Comparison of ENCODE assay signal across 9 cellular contexts in genomic region chr6:137218473-137218916, GRCh38. TPM values are rescaled to one million over a fixed set of nuclear protein-coding genes. Genes with fewer than 3 reads are reported as not detected.
DNase-seq lines count a peak whose midpoint lies in the region; ATAC-seq and TF ChIP-seq lines count a peak whose summit lies in the region.
"Had no signal": no experiment of that assay in that cellular context is flagged by ENCODE, and none has a peak within 500 bp of the region (broad histone marks: within the 10 kb centered on the region; RNA-seq: fewer than 3 reads in every experiment).

No MANE protein-coding gene starts in this region.

- H3K36me3 ChIP-seq in KOPT-K1 (ENCODE audit: insufficient read depth, low read length) = no peaks in the 10 kb centered on the region

- WGBS in lower leg skin, 2 donors = 0% methylated on average over 13 of the region's 13 CpGs

- peak; percentile 57 for DNase-seq in ELF-1 (ENCODE audit: low read depth, low spot score)
- peak; percentile 40 for DNase-seq in UCSD-AML1 (lab: John Stamatoyannopoulos, UW; ENCODE audit: unreplicated experiment)
- peak; percentile 49 for DNase-seq in dermis blood vessel endothelial cell
- peak in 1 of 2 donors; percentile 73 for DNase-seq in lower leg skin (ENCODE audit: low spot score in 2 of 2)
- peak; percentile 37 for DNase-seq in stimulated activated naive CD4-positive, alpha-beta T cell treated with Interleukin-2 at 50 U/mL for 16 hours (lab: John Stamatoyannopoulos, UW)

- no peak for TF ChIP-seq POLR2A in lower leg skin (IDR thresholded peaks at IDR 0.05)

- peak overlapping the region; percentile 59 for H3K4me3 ChIP-seq in lower leg skin (ENCODE audit: low read depth, poor library complexity, severe bottlenecking)

- intact Hi-C loops in lower leg skin (cut with DNase I; ENCODE audit: low total_unique reads) = no loop called here

- peak overlapping the region; percentile 84 for H3K27ac ChIP-seq in KOPT-K1 (ENCODE audit: low read depth, low read length, poor library complexity, severe bottlenecking)

- peaks cover 7% of the 10 kb centered on the region for H3K9me3 ChIP-seq in KOPT-K1 (ENCODE audit: insufficient read depth, low read length, poor library complexity, severe bottlenecking)

- no peak for TF ChIP-seq CTCF in lower leg skin (IDR thresholded peaks at IDR 0.05)

- ATAC-seq in GM21576 (IDR thresholded peaks at IDR 0.05; ENCODE audit: unreplicated experiment) = peak; percentile 28
- no peak for ATAC-seq in GM19328 (IDR thresholded peaks at IDR 0.05; ENCODE audit: unreplicated experiment)

RNA-seq across cellular contexts. Expression of gene IFNGR1, which starts 0.7 kb away (rescaled TPM):
- 105 and 117 TPM in 2 replicates for total RNA-seq in dermis blood vessel endothelial cell
- 10 to 100 TPM; 64.2 to 92.1 (median 83.0) TPM for total RNA-seq in lower leg skin

RNA-seq across cellular contexts. Expression of gene IL22RA2, which starts 45.1 kb away (rescaled TPM):
- total RNA-seq in dermis blood vessel endothelial cell (not detected in 2 replicates), lower leg skin (under 1 TPM in 3 of 4 donors, not detected in 1; 0.08 to 0.30 (median 0.22) TPM)
- total RNA-seq: glomerular endothelial cell had no signal
